2 cellular contexts compared by ENCODE assay signal in genomic region chr7:1669486-1669951, GRCh38.
TF ChIP-seq lines count a peak whose summit lies in the region.

No MANE protein-coding gene starts in this region.

TF ChIP-seq in liver, 16 proteins besides CTCF, POLR2A, EP300 and RAD21 (continued from another document):
- TF ChIP-seq REST (IDR thresholded peaks at IDR 0.05) (no peak), JUND (IDR thresholded peaks at IDR 0.05) (no peak), MAX (IDR thresholded peaks at IDR 0.05) (no peak), RXRA (IDR thresholded peaks at IDR 0.05) (no peak), FOXA1 (IDR thresholded peaks at IDR 0.05) (no peak), HNF4G (IDR thresholded peaks at IDR 0.05) (no peak), HNF4A (conservative IDR thresholded peaks at IDR 0.05) (no peak), NR2F2 (IDR thresholded peaks at IDR 0.05) (no peak), FOXA2 (IDR thresholded peaks at IDR 0.05) (no peak), SP1 (IDR thresholded peaks at IDR 0.05) (no peak), YY1 (IDR thresholded peaks at IDR 0.05) (no peak), ZBTB33 (IDR thresholded peaks at IDR 0.05) (no peak)

TF ChIP-seq in HepG2, 621 proteins besides CTCF, POLR2A, EP300 and RAD21 (continued from another document):
- TF ChIP-seq ZBTB40 (IDR thresholded peaks at IDR 0.05) (no peak), ZBTB40 (CRISPR knock-in tag; IDR thresholded peaks at IDR 0.05) (no peak), RFXAP (CRISPR knock-in tag; IDR thresholded peaks at IDR 0.05; ENCODE audit: borderline replicate concordance) (no peak), RBFOX2 (IDR thresholded peaks at IDR 0.05; ENCODE audit: low read depth, low read length) (no peak), CHD4 (IDR thresholded peaks at IDR 0.05; ENCODE audit: borderline replicate concordance, low read length) (no peak), ZNF614 (CRISPR knock-in tag; IDR thresholded peaks at IDR 0.05; ENCODE audit: borderline replicate concordance) (no peak), CEBPG (CRISPR knock-in tag; IDR thresholded peaks at IDR 0.05) (no peak), ZNF768 (CRISPR knock-in tag; IDR thresholded peaks at IDR 0.05) (no peak), DPF2 (CRISPR knock-in tag; IDR thresholded peaks at IDR 0.05; ENCODE audit: borderline replicate concordance, low read depth) (no peak), ZNF609 (CRISPR knock-in tag; IDR thresholded peaks at IDR 0.05; ENCODE audit: borderline replicate concordance) (no peak), CREM (IDR thresholded peaks at IDR 0.05) (no peak), CREM (CRISPR knock-in tag; IDR thresholded peaks at IDR 0.05) (no peak), ZNF530 (CRISPR knock-in tag; IDR thresholded peaks at IDR 0.05; ENCODE audit: low read depth) (no peak), CBX1 (IDR thresholded peaks at IDR 0.05; ENCODE audit: low read depth) (no peak), ZNF205 (CRISPR knock-in tag; IDR thresholded peaks at IDR 0.05) (no peak), TFDP1 (CRISPR knock-in tag; IDR thresholded peaks at IDR 0.05; ENCODE audit: borderline replicate concordance) (no peak), HIVEP1 (CRISPR knock-in tag; IDR thresholded peaks at IDR 0.05) (no peak), MTA1 (CRISPR knock-in tag; IDR thresholded peaks at IDR 0.05; ENCODE audit: borderline replicate concordance) (no peak), ARID2 (CRISPR knock-in tag; IDR thresholded peaks at IDR 0.05; ENCODE audit: borderline replicate concordance) (no peak)
